In genomic region chrX:96753230-96753629, GRCh38 we compare ENCODE assay signal across 17 cellular contexts.
DNase-seq lines count a peak whose midpoint lies in the region; ATAC-seq, FAIRE-seq and TF ChIP-seq lines count a peak whose summit lies in the region.
"Had no signal": no experiment of that assay in that cellular context is flagged by ENCODE, and none has a peak within 500 bp of the region (broad histone marks: within the 10 kb centered on the region; RNA-seq: fewer than 3 reads in every experiment).

No MANE protein-coding gene starts in this region.

- H3K4me1 ChIP-seq in endodermal cell (ENCODE audit: control insufficient read depth, insufficient read depth, low read length) (no peaks in the 10 kb centered on the region), upper lobe of right lung (no peaks in the 10 kb centered on the region), osteoblast (ENCODE audit: insufficient read depth, low read length) (no peaks in the 10 kb centered on the region), SJCRH30 (no peaks in the 10 kb centered on the region), testis (no peaks in the 10 kb centered on the region)

- no peaks in the 10 kb centered on the region for H3K27me3 Mint-ChIP-seq in endodermal cell (ENCODE audit: insufficient read depth)
- H3K27me3 Mint-ChIP-seq in memory B cell = no peaks in the 10 kb centered on the region
- H3K27me3 Mint-ChIP-seq: CD4-positive, alpha-beta T cell had no signal

- H3K27ac Mint-ChIP-seq in endodermal cell (peak overlapping the region; percentile 12), memory B cell (peak overlapping the region; percentile 54)
- H3K27ac Mint-ChIP-seq: CD4-positive, alpha-beta T cell had no signal

- H3K79me2 ChIP-seq in osteoblast (ENCODE audit: insufficient read depth, low read length) = no peaks in the 10 kb centered on the region

- peak; percentile 5 for FAIRE-seq in GM12891 (lab: Jason Lieb, UNC)
- FAIRE-seq: A204.1, GM12878 had no signal

- H3K4me2 ChIP-seq in osteoblast (ENCODE audit: insufficient read depth, low read length) = no peak overlapping the region

- no peaks in the 10 kb centered on the region for H4K20me1 ChIP-seq in osteoblast (ENCODE audit: insufficient read depth, low read length)

- no peak overlapping the region for H3K4me3 ChIP-seq in endodermal cell (ENCODE audit: low read length)
- H3K4me3 ChIP-seq in upper lobe of right lung = no peak overlapping the region
- no peak overlapping the region for H3K4me3 ChIP-seq in osteoblast (ENCODE audit: insufficient read depth, low read length)
- no peak overlapping the region for H3K4me3 ChIP-seq in SJCRH30
- H3K4me3 ChIP-seq in testis = no peak overlapping the region
- H3K4me3 ChIP-seq: GM12878, GM23248 had no signal

- H3K4me1 Mint-ChIP-seq in endodermal cell (peaks cover 12% of the 10 kb centered on the region), memory B cell (no peaks in the 10 kb centered on the region)

- intact Hi-C loops in upper lobe of right lung (cut with DNase I) (no loop called here), testis (cut with DNase I; ENCODE audit: low total_unique reads) (no loop called here)

- H3K9me3 ChIP-seq in endodermal cell (ENCODE audit: control insufficient read depth, low read length) = no peaks in the 10 kb centered on the region
- H3K9me3 ChIP-seq in upper lobe of right lung = no peaks in the 10 kb centered on the region
- no peaks in the 10 kb centered on the region for H3K9me3 ChIP-seq in osteoblast (ENCODE audit: low read depth, low read length)
- H3K9me3 ChIP-seq in SJCRH30 (replicated peaks) = no peaks in the 10 kb centered on the region
- H3K9me3 ChIP-seq in testis = no peaks in the 10 kb centered on the region

- H3K36me3 Mint-ChIP-seq in endodermal cell (ENCODE audit: low read depth) = peaks cover 43% of the 10 kb centered on the region
- peaks cover 4% of the 10 kb centered on the region for H3K36me3 Mint-ChIP-seq in memory B cell

- no peak overlapping the region for H2AFZ ChIP-seq in osteoblast (ENCODE audit: low read length)
- H2AFZ ChIP-seq: GM23248 had no signal

- no peak overlapping the region for H3K9ac ChIP-seq in endodermal cell (ENCODE audit: extremely low read depth, low read length, poor library complexity, severe bottlenecking)
- H3K9ac ChIP-seq: GM23248 had no signal

- ATAC-seq in memory B cell (ENCODE audit: low read depth) = no peak
- ATAC-seq in upper lobe of right lung = peak; percentile 43
- no peak for ATAC-seq in GM19463 (IDR thresholded peaks at IDR 0.05; ENCODE audit: unreplicated experiment)
- ATAC-seq: GM12878 had no signal

- H3K27ac ChIP-seq in endodermal cell (ENCODE audit: low read depth, low read length) = no peak overlapping the region
- no peak overlapping the region for H3K27ac ChIP-seq in upper lobe of right lung
- no peak overlapping the region for H3K27ac ChIP-seq in osteoblast (ENCODE audit: low read depth, low read length)
- H3K27ac ChIP-seq in SJCRH30 = no peak overlapping the region
- no peak overlapping the region for H3K27ac ChIP-seq in testis
- H3K27ac ChIP-seq: C4-2B, GM23248 had no signal

- TF ChIP-seq POLR2A in GM12891 (IDR thresholded peaks at IDR 0.05; ENCODE audit: low read depth, low read length) = no peak
- TF ChIP-seq POLR2A in testis (IDR thresholded peaks at IDR 0.05) = no peak

- H3K9me3 Mint-ChIP-seq in endodermal cell = peaks cover 19% of the 10 kb centered on the region
- no peaks in the 10 kb centered on the region for H3K9me3 Mint-ChIP-seq in memory B cell
- H3K9me3 Mint-ChIP-seq: CD4-positive, alpha-beta T cell had no signal

- H3K27me3 ChIP-seq in endodermal cell (ENCODE audit: control insufficient read depth, insufficient read depth, low read length, poor library complexity, severe bottlenecking) (no peaks in the 10 kb centered on the region), upper lobe of right lung (no peaks in the 10 kb centered on the region), osteoblast (ENCODE audit: insufficient read depth, low read length) (no peaks in the 10 kb centered on the region), SJCRH30 (no peaks in the 10 kb centered on the region), testis (no peaks in the 10 kb centered on the region)

- DNase-seq in GM12891 (ENCODE audit: insufficient read length, low spot score) = no peak
- DNase-seq in endodermal cell = no peak
- DNase-seq in memory B cell (ENCODE audit: low spot score in 2 of 2) = no peak
- DNase-seq in upper lobe of right lung = no peak
- no peak for DNase-seq in osteoblast (ENCODE audit: insufficient read length, low spot score, missing footprints)
- DNase-seq in SJCRH30 = no peak
- DNase-seq in testis = no peak
- DNase-seq: AML-193; CD4-positive, alpha-beta T cell; DMS79 treated with DMSO at 0.1 percent for 48 hours; GF-D8; GM23248; HCEC 1CT had no signal

- WGBS in endodermal cell (ENCODE audit: insufficient coverage in 1 of 2, insufficient read length in 1 of 2), 2 experiments = 100% methylated on average over 1 of the region's 1 CpG; no CpG with 5 or more reads in 1 of the 2 experiments
- 82 to 87% methylated on average over 1 of the region's 1 CpG for WGBS in testis, 2 donors

- H3K4me3 Mint-ChIP-seq in endodermal cell = no peak overlapping the region
- no peak overlapping the region for H3K4me3 Mint-ChIP-seq in memory B cell
- H3K4me3 Mint-ChIP-seq: CD4-positive, alpha-beta T cell had no signal

- H3K36me3 ChIP-seq in endodermal cell (ENCODE audit: control insufficient read depth, insufficient read depth, low read length) = no peaks in the 10 kb centered on the region
- H3K36me3 ChIP-seq in upper lobe of right lung = peaks cover 3% of the 10 kb centered on the region
- H3K36me3 ChIP-seq in osteoblast (ENCODE audit: insufficient read depth, low read length) = no peaks in the 10 kb centered on the region
- peaks cover 1% of the 10 kb centered on the region; the same call in 1 of the 2 replicates for H3K36me3 ChIP-seq in SJCRH30
- no peaks in the 10 kb centered on the region for H3K36me3 ChIP-seq in testis (ENCODE audit: low read depth, missing control alignments)

- TF ChIP-seq CTCF in endodermal cell (conservative IDR thresholded peaks at IDR 0.05) (no peak), upper lobe of right lung (IDR thresholded peaks at IDR 0.05) (no peak), osteoblast (IDR thresholded peaks at IDR 0.05; ENCODE audit: extremely low read depth, low read depth, low read length) (no peak), testis (IDR thresholded peaks at IDR 0.05) (no peak)

TF ChIP-seq in GM12891, 5 proteins besides CTCF, POLR2A, EP300 and RAD21:
- no peak for TF ChIP-seq POLR2AphosphoS5 (IDR thresholded peaks at IDR 0.05; ENCODE audit: low read depth, low read length)
- TF ChIP-seq POU2F2 (IDR thresholded peaks at IDR 0.05; ENCODE audit: low read depth, low read length) = no peak
- TF ChIP-seq TAF1 (IDR thresholded peaks at IDR 0.05; ENCODE audit: low read depth, low read length) = no peak
- no peak for TF ChIP-seq SPI1 (IDR thresholded peaks at IDR 0.05; ENCODE audit: low read depth, low read length)
- no peak for TF ChIP-seq PAX5 (IDR thresholded peaks at IDR 0.05; ENCODE audit: insufficient read depth, low read length, severe bottlenecking)
